Comparison of ENCODE assay signal across 1 cellular context in genomic region chr3:119257654-119258410, GRCh38.
TF ChIP-seq lines count a peak whose summit lies in the region.

No MANE protein-coding gene starts in this region.

TF ChIP-seq in HepG2, 621 proteins besides CTCF, POLR2A, EP300 and RAD21 (continued from another document):
- TF ChIP-seq ZNF614 (CRISPR knock-in tag; IDR thresholded peaks at IDR 0.05; ENCODE audit: borderline replicate concordance): no peak
TF ChIP-seq in HepG2: peak in this region for 1.
